Comparison of ENCODE assay signal across 12 cellular contexts in genomic region chr19:38704488-38705026, GRCh38. TPM values are rescaled to one million over a fixed set of nuclear protein-coding genes. Genes with fewer than 3 reads are reported as not detected.
DNase-seq lines count a peak whose midpoint lies in the region; ATAC-seq and TF ChIP-seq lines count a peak whose summit lies in the region.
"Had no signal": no experiment of that assay in that cellular context is flagged by ENCODE, and none has a peak within 500 bp of the region (broad histone marks: within the 10 kb centered on the region; RNA-seq: fewer than 3 reads in every experiment).

No MANE protein-coding gene starts in this region.

- H3K36me3 Mint-ChIP-seq in Caco-2 (ENCODE audit: insufficient read depth, unreplicated experiment) (peaks cover 100% of the 10 kb centered on the region), GM23338 (ENCODE audit: low read depth) (peaks cover 86% of the 10 kb centered on the region)

- intact Hi-C loops in Caco-2 (cut with micrococcal nuclease; ENCODE audit: unreplicated experiment): no loop called here

- CTCF ChIA-PET in Caco-2 (lab: Charles Lee): no interaction called here

- H2BK120ac ChIP-seq in mesenchymal stem cell (ENCODE audit: low read depth, low read length): no peak overlapping the region

- 0 out of 2 replicates have a peak, but pooled peaks cover 14% of the 10 kb centered on the region for H3F3A ChIP-seq in GM23338 (replicated peaks; ENCODE audit: low read depth)

- H3K9me3 Mint-ChIP-seq in Caco-2 (ENCODE audit: unreplicated experiment) (no peaks in the 10 kb centered on the region), GM23338 (no peaks in the 10 kb centered on the region)
- H3K9me3 Mint-ChIP-seq: activated T-helper 2 cell treated with anti-CD3 and anti-CD28 coated beads, Interferon-gamma antibody, Interleukin-2, Interleukin-4, amounts not matched to agents 10 μg/mL and 5 μg/mL and 100 μg/mL, durations not matched to agents 14 hours and 24 hours and 36 hours had no signal

- H3K4me3 Mint-ChIP-seq in Caco-2 (ENCODE audit: unreplicated experiment) (no peak overlapping the region), GM23338 (no peak overlapping the region)

- H2BK12ac ChIP-seq in mesenchymal stem cell (ENCODE audit: low read length in 2 of 2): no peak overlapping the region

- no peaks in the 10 kb centered on the region for H3K27me3 Mint-ChIP-seq in Caco-2 (ENCODE audit: insufficient read depth, unreplicated experiment)
- peaks cover 16% of the 10 kb centered on the region for H3K27me3 Mint-ChIP-seq in GM23338 (ENCODE audit: insufficient read depth, low read depth, poor library complexity)

- H3K9me2 ChIP-seq in GM23338 (ENCODE audit: insufficient read depth): no peaks in the 10 kb centered on the region

- ATAC-seq in GM23338: peak; percentile 44
- no peak for ATAC-seq in HG02885 (IDR thresholded peaks at IDR 0.05; ENCODE audit: poor library complexity, unreplicated experiment)

- H3K36me3 ChIP-seq in Caco-2 (ENCODE audit: control insufficient read depth, insufficient read depth, low read length) (peaks cover 32% of the 10 kb centered on the region), GM23338 (ENCODE audit: insufficient read depth) (peaks cover 26% of the 10 kb centered on the region; the same call in 1 of the 2 replicates), brain microvascular endothelial cell (replicated peaks) (peaks cover 90% of the 10 kb centered on the region), mesenchymal stem cell (ENCODE audit: control insufficient read depth in 1 of 2, insufficient read depth in 2 of 2, low read depth in 1 of 2, low read length in 2 of 2) (peaks cover 93 to 97% of the 10 kb centered on the region in 2 experiments)

- no peak overlapping the region for H3K9ac ChIP-seq in mesenchymal stem cell (ENCODE audit: low read length)

- peaks cover 5% of the 10 kb centered on the region for H3K79me1 ChIP-seq in mesenchymal stem cell (replicated peaks; ENCODE audit: low read length, poor library complexity, severe bottlenecking)

- H4K20me1 ChIP-seq in GM23338 (replicated peaks; ENCODE audit: insufficient read depth): no peaks in the 10 kb centered on the region; the same call in none of the 2 replicates

- peaks cover 18% of the 10 kb centered on the region for H3K79me2 ChIP-seq in GM23338 (replicated peaks; ENCODE audit: insufficient read depth)

- H2AK5ac ChIP-seq in mesenchymal stem cell (ENCODE audit: low read length, severe bottlenecking): peak overlapping the region; percentile 18

- H3K18ac ChIP-seq in mesenchymal stem cell (ENCODE audit: low read depth in 1 of 2, low read length in 2 of 2): no peak overlapping the region

- H2AFZ ChIP-seq in GM23338: no peak overlapping the region
- no peak overlapping the region for H2AFZ ChIP-seq in mesenchymal stem cell (ENCODE audit: low read depth, low read length)

- TF ChIP-seq CTCF in Caco-2 (IDR thresholded peaks at IDR 0.05; ENCODE audit: insufficient read depth in 1 of 2, low read depth in 1 of 2, low read length in 1 of 2, severe bottlenecking in 1 of 2, unreplicated experiment in 1 of 2): peak in 1 of 2 experiments; percentile 38
- TF ChIP-seq CTCF in GM23338 (conservative IDR thresholded peaks at IDR 0.05; ENCODE audit: low read depth in 2 of 2): peak in 1 of 2 experiments; percentile 26; a peak in 2 of 4 replicates
- peak; percentile 11 for TF ChIP-seq CTCF in brain microvascular endothelial cell (IDR thresholded peaks at IDR 0.05; ENCODE audit: low read depth, low read length, missing control alignments)

- H3K4me1 Mint-ChIP-seq in Caco-2 (ENCODE audit: low read depth, unreplicated experiment) (peaks cover 22% of the 10 kb centered on the region), GM23338 (peaks cover 3% of the 10 kb centered on the region; the same call in 1 of the 3 replicates)

- no peak overlapping the region for H4K91ac ChIP-seq in mesenchymal stem cell (ENCODE audit: low read length)

- no peak overlapping the region for H2BK5ac ChIP-seq in mesenchymal stem cell (ENCODE audit: low read depth, low read length, poor library complexity, severe bottlenecking)

- in situ Hi-C loops in brain microvascular endothelial cell (cut with HindIII; ENCODE audit: low pct_ligation_motif_present, low sequenced_read_pairs): no loop called here

- 95% methylated on average over 13 of the region's 13 CpGs for WGBS in mesenchymal stem cell

- no peak overlapping the region for H3K14ac ChIP-seq in mesenchymal stem cell (ENCODE audit: low read length in 2 of 2)

- H3K27ac ChIP-seq in GM23338 (ENCODE audit: low read depth) (peak overlapping the region; percentile 74; the same call in 1 of the 2 replicates), brain microvascular endothelial cell (no peak overlapping the region), mesenchymal stem cell (ENCODE audit: low read length, poor library complexity, severe bottlenecking) (no peak overlapping the region)

- H3K4me3 ChIP-seq in Caco-2 (ENCODE audit: low read depth, low read length): no peak overlapping the region
- no peak overlapping the region for H3K4me3 ChIP-seq in GM23338
- no peak overlapping the region for H3K4me3 ChIP-seq in brain microvascular endothelial cell (ENCODE audit: low read depth, low read length)
- H3K4me3 ChIP-seq in mesenchymal stem cell (ENCODE audit: insufficient read depth in 1 of 2, low read depth in 1 of 2, low read length in 2 of 2): no peak overlapping the region

- peaks cover 33% of the 10 kb centered on the region for H3K4me1 ChIP-seq in Caco-2
- H3K4me1 ChIP-seq in GM23338 (ENCODE audit: insufficient read depth): no peaks in the 10 kb centered on the region
- H3K4me1 ChIP-seq in mesenchymal stem cell (ENCODE audit: control insufficient read depth, insufficient read depth, low read depth, low read length): peaks cover 64% of the 10 kb centered on the region

- H3K27ac Mint-ChIP-seq in Caco-2 (ENCODE audit: unreplicated experiment) (peak overlapping the region; percentile 83), GM23338 (no peak overlapping the region; the same call in 1 of the 2 replicates)
- H3K27ac Mint-ChIP-seq: activated T-helper 2 cell treated with anti-CD3 and anti-CD28 coated beads, Interferon-gamma antibody, Interleukin-2, Interleukin-4, amounts not matched to agents 10 μg/mL and 5 μg/mL and 100 μg/mL, durations not matched to agents 14 hours and 24 hours and 36 hours had no signal

- H3K27me3 ChIP-seq in Caco-2 (replicated peaks; ENCODE audit: control insufficient read depth, insufficient read depth, low read length) (no peaks in the 10 kb centered on the region), GM23338 (ENCODE audit: insufficient read depth) (no peaks in the 10 kb centered on the region), brain microvascular endothelial cell (replicated peaks) (no peaks in the 10 kb centered on the region), mesenchymal stem cell (ENCODE audit: control insufficient read depth in 1 of 2, insufficient read depth in 1 of 2, low read length in 2 of 2) (no peaks in the 10 kb centered on the region)

- H3K9me3 ChIP-seq in Caco-2 (no peaks in the 10 kb centered on the region), mesenchymal stem cell (ENCODE audit: control insufficient read depth, low read length) (no peaks in the 10 kb centered on the region)

- no peak overlapping the region for H3K4ac ChIP-seq in mesenchymal stem cell (ENCODE audit: low read depth in 1 of 2, low read length in 2 of 2)

- no peak overlapping the region for H3K23ac ChIP-seq in mesenchymal stem cell (ENCODE audit: low read length in 2 of 2)

- H3K4me2 ChIP-seq in GM23338 (no peak overlapping the region), mesenchymal stem cell (ENCODE audit: low read length, poor library complexity, severe bottlenecking) (no peak overlapping the region)

- H4K8ac ChIP-seq in mesenchymal stem cell (ENCODE audit: low read length): no peak overlapping the region

- no TSS peak for BruUV-seq in Caco-2 (replicated peaks; lab: Mats Ljungman, UMichigan)

- POLR2A ChIA-PET in Caco-2 (lab: Charles Lee): interaction anchor here (0.5 kb wide), 1 partner anchor 45 kb away, joined by 3 read pairs; no protein-coding TSS in a partner anchor

- no peak overlapping the region for H2BK15ac ChIP-seq in mesenchymal stem cell (ENCODE audit: low read depth, poor library complexity, severe bottlenecking)

- DNase-seq in Caco-2 (peak in 1 of 2 experiments; percentile 43), GM23338 (ENCODE audit: low spot score) (no peak), brain microvascular endothelial cell (no peak), mesenchymal stem cell (no peak), SW 1271 (lab: John Stamatoyannopoulos, UW) (no peak)
- no peak for DNase-seq in activated naive CD4-positive, alpha-beta T cell treated with anti-CD3 and anti-CD28 coated beads, Interleukin-2, amount 50 U/mL, for 16 hours
- no peak for DNase-seq in activated effector memory CD4-positive, alpha-beta T cell treated with anti-CD3 and anti-CD28 coated beads, Interleukin-2, amount 50 U/mL, for 16 hours
- DNase-seq: activated CD4-positive, alpha-beta T cell treated with anti-CD3 and anti-CD28 coated beads, Interleukin-2, amount 50 U/mL, for 48 hours; NCI-H146 had no signal

TF ChIP-seq in GM23338, 12 proteins besides CTCF, POLR2A, EP300 and RAD21 (continues in another document):
- TF ChIP-seq EZH2 (IDR thresholded peaks at IDR 0.05; ENCODE audit: low read depth, unreplicated experiment) (no peak), STAT1 (IDR thresholded peaks at IDR 0.05; ENCODE audit: unreplicated experiment) (no peak), ZNF331 (CRISPR knock-in tag; IDR thresholded peaks at IDR 0.05; ENCODE audit: low read depth) (no peak), EZH2phosphoT487 (IDR thresholded peaks at IDR 0.05; ENCODE audit: unreplicated experiment) (no peak), JUNB (IDR thresholded peaks at IDR 0.05; ENCODE audit: unreplicated experiment) (no peak)

RNA-seq across cellular contexts. Expression of gene CAPN12, which starts 39.7 kb away (rescaled TPM):
- total RNA-seq in Caco-2 (2022): 8.8 and 11.0 TPM in 2 replicates
- total RNA-seq in GM23338 (2014; rRNA removed; shearing (Covaris generic)): 8.0 and 20.5 TPM in 2 replicates
- polyA plus RNA-seq in GM23338 (2016; fragmentation: Nextera tagmentation; extraction: Ambion mirVana): 19.1 and 21.8 TPM in 2 replicates
- 1.6 TPM for polyA plus RNA-seq in mesenchymal stem cell (2013, experiment 1 of 2)
- 1.5 TPM for polyA plus RNA-seq in mesenchymal stem cell (2013, experiment 2 of 2)
- total RNA-seq: dermis microvascular lymphatic vessel endothelial cell had no signal

RNA-seq across cellular contexts. Expression of gene ACTN4, which starts 57.1 kb away (rescaled TPM):
- total RNA-seq in Caco-2 (2022): 605 and 658 TPM in 2 replicates
- 379 and 427 TPM in 2 replicates for total RNA-seq in GM23338 (2014; rRNA removed; shearing (Covaris generic))
- 54.6 and 68.9 TPM in 2 replicates for polyA plus RNA-seq in GM23338 (2016; fragmentation: Nextera tagmentation; extraction: Ambion mirVana)
- polyA plus RNA-seq in mesenchymal stem cell (2013, experiment 1 of 2): 259 TPM
- 250 TPM for polyA plus RNA-seq in mesenchymal stem cell (2013, experiment 2 of 2)
